Comparison of ENCODE assay signal across 11 cellular contexts in the genomic region with DNA sequence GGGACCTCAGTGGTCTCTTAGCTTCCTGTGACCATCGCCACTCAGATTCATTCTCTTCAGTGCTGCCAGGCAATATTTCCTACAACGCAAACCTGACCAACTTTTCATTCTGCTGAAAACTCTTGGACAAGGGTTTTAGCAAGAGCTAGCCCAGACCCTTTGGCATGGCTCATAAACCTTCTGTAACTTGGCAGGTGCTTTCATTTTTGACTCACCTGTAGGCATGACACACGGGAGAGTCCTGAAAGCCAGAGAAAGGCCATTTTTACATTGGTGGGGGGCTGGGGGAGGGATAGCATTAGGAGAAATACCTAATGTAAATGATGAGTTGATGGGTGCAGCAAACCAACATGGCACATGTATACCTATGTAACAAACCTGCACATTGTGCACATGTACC. TPM values are rescaled to one million over a fixed set of nuclear protein-coding genes. Genes with fewer than 3 reads are reported as not detected.
DNase-seq lines count a peak whose midpoint lies in the region; ATAC-seq and TF ChIP-seq lines count a peak whose summit lies in the region.
"Not testable (repeated sequence)": the region's sequence is repeated elsewhere in the genome, so short reads cannot be mapped to it uniquely, and the experiment has no call there.
"Had no signal": no experiment of that assay in that cellular context is flagged by ENCODE, and none has a peak within 500 bp of the region (broad histone marks: within the 10 kb centered on the region; RNA-seq: fewer than 3 reads in every experiment).

No MANE protein-coding gene starts in this region.

- WGBS in GM23248 (ENCODE audit: low coverage in 1 of 2, low lambda C conversion rate in 2 of 2, missing lambda C conversion rate in 2 of 2), 2 experiments = 95 to 98% methylated on average over 3 of the region's 3 CpGs

- H3K4me1 ChIP-seq in GM23248 (ENCODE audit: insufficient read depth) (peaks cover 22% of the 10 kb centered on the region), PC-3 (ENCODE audit: insufficient read depth, low read length) (peaks cover 27% of the 10 kb centered on the region)
- H3K4me1 ChIP-seq in Karpas-422 (ENCODE audit: low read length) = not testable (repeated sequence)

- H3K4me3 ChIP-seq in GM23248; Karpas-422 (ENCODE audit: low read length); PC-3 (ENCODE audit: low read length): not testable (repeated sequence)

- not testable (repeated sequence) for BruUV-seq in PC-3 (replicated peaks; lab: Mats Ljungman, UMichigan); MCF 10A (replicated peaks; lab: Mats Ljungman, UMichigan)

- CTCF ChIA-PET in PC-3 (lab: Charles Lee); RWPE1 (lab: Yijun Ruan, JAX): not testable (repeated sequence)
- CTCF ChIA-PET in MCF 10A (lab: Yijun Ruan, JAX) = interaction anchor here (0.5 kb wide), 1 partner anchor 700 kb away, joined by 3 read pairs; no protein-coding TSS in a partner anchor

- not testable (repeated sequence) for ATAC-seq in PC-3

- intact Hi-C loops in PC-3 (cut with micrococcal nuclease); MCF 10A (cut with micrococcal nuclease): not testable (repeated sequence)

- H4K20me1 ChIP-seq in GM23248 (ENCODE audit: insufficient read depth); Karpas-422 (ENCODE audit: insufficient read depth, low read depth, low read length); PC-3 (ENCODE audit: low read length): not testable (repeated sequence)

- H3K27me3 Mint-ChIP-seq in MCF 10A (ENCODE audit: insufficient read depth, unreplicated experiment) = not testable (repeated sequence)

- peak overlapping the region; percentile 33 for H3K4me2 ChIP-seq in GM23248 (ENCODE audit: unreplicated experiment)
- H3K4me2 ChIP-seq in Karpas-422 (ENCODE audit: low read depth, low read length, poor library complexity, severe bottlenecking) = not testable (repeated sequence)
- peak overlapping the region; percentile 32 for H3K4me2 ChIP-seq in PC-3 (ENCODE audit: low read length)

- in situ Hi-C loops in GM23248 (cut with MboI) = not testable (repeated sequence)

- not testable (repeated sequence) for TF ChIP-seq CTCF in PC-3 (conservative IDR thresholded peaks at IDR 0.05; ENCODE audit: low read depth, low read length); RWPE1 (conservative IDR thresholded peaks at IDR 0.05; ENCODE audit: low read depth); MCF 10A (IDR thresholded peaks at IDR 0.05; ENCODE audit: unreplicated experiment)

- H3K36me3 ChIP-seq in GM23248 (ENCODE audit: low read depth); Karpas-422 (ENCODE audit: insufficient read depth, low read length); PC-3 (ENCODE audit: low read depth, low read length): not testable (repeated sequence)

- H3K9me3 ChIP-seq in GM23248 (ENCODE audit: low read depth); Karpas-422 (ENCODE audit: low read length); PC-3 (ENCODE audit: low read length): not testable (repeated sequence)

- not testable (repeated sequence) for H3K79me2 ChIP-seq in GM23248 (ENCODE audit: insufficient read depth); Karpas-422 (ENCODE audit: low read length); PC-3 (ENCODE audit: low read length)

- H3K27ac ChIP-seq in GM23248; Karpas-422 (ENCODE audit: low read length); PC-3 (ENCODE audit: low read length); RWPE1: not testable (repeated sequence)

- peaks cover 17% of the 10 kb centered on the region; the same call in 1 of the 2 replicates for H3F3A ChIP-seq in GM23248 (ENCODE audit: insufficient read depth)
- not testable (repeated sequence) for H3F3A ChIP-seq in PC-3 (ENCODE audit: low read length, unreplicated experiment)

- not testable (repeated sequence) for H3K9me2 ChIP-seq in GM23248 (ENCODE audit: insufficient read depth); Karpas-422 (replicated peaks; ENCODE audit: insufficient read depth, low read length); PC-3 (replicated peaks; ENCODE audit: low read length)

- H3K4me3 Mint-ChIP-seq in MCF 10A (ENCODE audit: unreplicated experiment) = not testable (repeated sequence)

- not testable (repeated sequence) for H3K9me3 Mint-ChIP-seq in MCF 10A (ENCODE audit: unreplicated experiment)

- H3K27me3 ChIP-seq in GM23248 (replicated peaks; ENCODE audit: insufficient read depth); Karpas-422 (ENCODE audit: low read length); PC-3 (ENCODE audit: low read length): not testable (repeated sequence)

- H2AFZ ChIP-seq in GM23248; Karpas-422 (ENCODE audit: low read length); PC-3 (ENCODE audit: low read length): not testable (repeated sequence)

- not testable (repeated sequence) for DNase-seq in GM23248
- DNase-seq in Karpas-422 (peak; percentile 29), PC-3 (peak; percentile 64), RWPE1 (ENCODE audit: low spot score) (peak; percentile 52), MCF 10A (ENCODE audit: unreplicated experiment) (peak; percentile 45), kidney tubule cell (ENCODE audit: low spot score) (peak; percentile 48), renal cortical epithelial cell (ENCODE audit: low read depth) (peak; percentile 2)

- not testable (repeated sequence) for H3K36me3 Mint-ChIP-seq in MCF 10A (ENCODE audit: insufficient read depth, unreplicated experiment)

- H3K27ac Mint-ChIP-seq in MCF 10A (ENCODE audit: low read depth, unreplicated experiment) = not testable (repeated sequence)

- POLR2A ChIA-PET in PC-3 (lab: Charles Lee; ENCODE audit: unreplicated experiment); RWPE1 (lab: Yijun Ruan, JAX; ENCODE audit: low non-redundant PET): not testable (repeated sequence)
- POLR2A ChIA-PET in MCF 10A (lab: Yijun Ruan, JAX) = interaction anchor here (0.6 to 2.5 kb wide), 4 partner anchors 11 to 59 kb away, joined by 3 to 9 read pairs (median 6); no protein-coding TSS in a partner anchor

- H3K9ac ChIP-seq in GM23248; Karpas-422 (ENCODE audit: low read length); PC-3 (ENCODE audit: low read length): not testable (repeated sequence)

- peaks cover 16% of the 10 kb centered on the region for H3K4me1 Mint-ChIP-seq in MCF 10A (ENCODE audit: insufficient read depth, unreplicated experiment)

RNA-seq across cellular contexts. Expression of gene NRN1, which starts 38.7 kb away (rescaled TPM):
- total RNA-seq in GM23248 (2014; rRNA removed; shearing (Covaris generic)) = 78.5 and 94.6 TPM in 2 replicates
- 50.5 and 51.8 TPM in 2 replicates for polyA plus RNA-seq in GM23248 (2016; fragmentation: Nextera tagmentation; extraction: Ambion mirVana)
- total RNA-seq in Karpas-422 (2014; rRNA removed; shearing (Covaris generic); ENCODE audit: low replicate concordance) = 6.3 and 7.9 TPM in 2 replicates
- total RNA-seq in PC-3 (2014; rRNA removed) (not detected in 2 replicates), MCF 10A (2022) (not detected in 2 replicates), renal cortical epithelial cell (0.45 and 3.6 TPM in 2 replicates)
- total RNA-seq: B cell; Caco-2; Calu3; CD4-positive, alpha-beta T cell had no signal
